ENCODE assay signal across 30 cellular contexts in genomic region chr6:111916747-111917146, GRCh38. TPM values are rescaled to one million over a fixed set of nuclear protein-coding genes. Genes with fewer than 3 reads are reported as not detected.
DNase-seq lines count a peak whose midpoint lies in the region; ATAC-seq, FAIRE-seq and TF ChIP-seq lines count a peak whose summit lies in the region.
"Had no signal": no experiment of that assay in that cellular context is flagged by ENCODE, and none has a peak within 500 bp of the region (broad histone marks: within the 10 kb centered on the region; RNA-seq: fewer than 3 reads in every experiment).

No MANE protein-coding gene starts in this region.

- TF ChIP-seq CTCF in bronchial epithelial cell (IDR thresholded peaks at IDR 0.05; ENCODE audit: insufficient read depth, low read length, severe bottlenecking), result no peak

- FAIRE-seq in bronchial epithelial cell (lab: Jason Lieb, UNC), result no peak
- FAIRE-seq: A204.1, GM12878, GM12892, GM18507 had no signal

- CTCF ChIA-PET in HEK293T (lab: Yijun Ruan, JAX), result interaction anchor here (0.5 kb wide), 1 partner anchor 165 kb away, joined by 3 read pairs; no protein-coding TSS in a partner anchor

- H3K9me3 ChIP-seq in T-helper 17 cell (ENCODE audit: control insufficient read depth, low read length, poor library complexity, severe bottlenecking), result no peaks in the 10 kb centered on the region
- H3K9me3 ChIP-seq: BE2C, BLaER1 had no signal

- H3K27me3 ChIP-seq in bronchial epithelial cell (ENCODE audit: control insufficient read depth, insufficient read depth, low read length), result no peaks in the 10 kb centered on the region
- H3K27me3 ChIP-seq: BE2C, BLaER1 had no signal

- H3K27me3 Mint-ChIP-seq in T-helper 17 cell, result no peaks in the 10 kb centered on the region
- H3K27me3 Mint-ChIP-seq: CD4-positive, alpha-beta memory T cell; CD8-positive, alpha-beta memory T cell had no signal

- POLR2A ChIA-PET in HEK293T (lab: Yijun Ruan, JAX), result no interaction called here

- DNase-seq in HEK293T (ENCODE audit: extremely low spot score), result no peak
- DNase-seq in T-helper 17 cell, result no peak
- DNase-seq in bronchial epithelial cell (ENCODE audit: low read depth), result peak; percentile 40
- peak; percentile 27 for DNase-seq in epithelial cell of prostate (ENCODE audit: low read depth, low spot score)
- no peak for DNase-seq in GM19238 (ENCODE audit: insufficient read length, low spot score)
- DNase-seq in iPS-NIHi7 (ENCODE audit: extremely low spot score), result no peak
- DNase-seq: 8988T; ACHN; BE2C; C1 segment of cervical spinal cord; CD4-positive, alpha-beta memory T cell; CD4-positive, CD25-positive, alpha-beta regulatory T cell; CD8-positive, alpha-beta memory T cell; COR-L47; DMS 273 treated with DMSO at 0.1 percent for 48 hours; DMS153; DMS53; DMS79; DND-41; EL; GDM1 had no signal

- H3K36me3 Mint-ChIP-seq in T-helper 17 cell (ENCODE audit: low read depth), result no peaks in the 10 kb centered on the region
- H3K36me3 Mint-ChIP-seq: CD14-positive monocyte; CD4-positive, alpha-beta memory T cell; CD4-positive, CD25-positive, alpha-beta regulatory T cell; CD8-positive, alpha-beta memory T cell had no signal

- no peak overlapping the region for H3K27ac Mint-ChIP-seq in T-helper 17 cell
- H3K27ac Mint-ChIP-seq: CD14-positive monocyte; CD4-positive, CD25-positive, alpha-beta regulatory T cell; CD8-positive, alpha-beta memory T cell had no signal

- H3K4me3 ChIP-seq in bronchial epithelial cell (ENCODE audit: low read depth, low read length), result no peak overlapping the region
- H3K4me3 ChIP-seq: BLaER1, GM12878 had no signal

- peak overlapping the region; percentile 1 for H3K4me3 Mint-ChIP-seq in T-helper 17 cell
- H3K4me3 Mint-ChIP-seq: CD14-positive monocyte; CD4-positive, alpha-beta memory T cell; CD4-positive, CD25-positive, alpha-beta regulatory T cell; CD8-positive, alpha-beta memory T cell had no signal

- peaks cover 2% of the 10 kb centered on the region for H3K4me1 Mint-ChIP-seq in T-helper 17 cell

- H3K27ac ChIP-seq in epithelial cell of prostate, result peak overlapping the region; percentile 19
- H3K27ac ChIP-seq: BLaER1 had no signal

- no peak for ATAC-seq in T-helper 17 cell
- no peak for ATAC-seq in GM19467 (IDR thresholded peaks at IDR 0.05; ENCODE audit: unreplicated experiment)
- no peak for ATAC-seq in GM21576 (IDR thresholded peaks at IDR 0.05; ENCODE audit: unreplicated experiment)
- ATAC-seq: GM12878 had no signal

- H3K36me3 ChIP-seq in bronchial epithelial cell (ENCODE audit: control insufficient read depth, insufficient read depth, low read length), result no peaks in the 10 kb centered on the region
- H3K36me3 ChIP-seq: BE2C, BLaER1 had no signal

TF ChIP-seq in HEK293T, 16 proteins besides CTCF, POLR2A, EP300 and RAD21:
- TF ChIP-seq, protein P1, sequence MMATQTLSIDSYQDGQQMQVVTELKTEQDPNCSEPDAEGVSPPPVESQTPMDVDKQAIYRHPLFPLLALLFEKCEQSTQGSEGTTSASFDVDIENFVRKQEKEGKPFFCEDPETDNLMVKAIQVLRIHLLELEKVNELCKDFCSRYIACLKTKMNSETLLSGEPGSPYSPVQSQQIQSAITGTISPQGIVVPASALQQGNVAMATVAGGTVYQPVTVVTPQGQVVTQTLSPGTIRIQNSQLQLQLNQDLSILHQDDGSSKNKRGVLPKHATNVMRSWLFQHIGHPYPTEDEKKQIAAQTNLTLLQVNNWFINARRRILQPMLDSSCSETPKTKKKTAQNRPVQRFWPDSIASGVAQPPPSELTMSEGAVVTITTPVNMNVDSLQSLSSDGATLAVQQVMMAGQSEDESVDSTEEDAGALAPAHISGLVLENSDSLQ (IDR thresholded peaks at IDR 0.05), result peak; percentile 6; the same call in 1 of the 2 replicates
- TF ChIP-seq HDGF (IDR thresholded peaks at IDR 0.05; ENCODE audit: borderline replicate concordance), result no peak

RNA-seq across cellular contexts. Expression of gene FYN, which starts 43.5 kb away (rescaled TPM):
- 100 to 1,000 TPM; 455 to 472 TPM for total RNA-seq in T-helper 17 cell
- total RNA-seq in bronchial epithelial cell, result 38.7 and 75.0 TPM in 2 replicates
- total RNA-seq: G401 had no signal

Comparison
In these comparisons a context has a peak if more than half of its experiments do, and no peak if none do; other contexts are left out.
1. DNase-seq: peak in bronchial epithelial cell (single experiment) and epithelial cell of prostate (single experiment); none in HEK293T (single experiment), T-helper 17 cell (0 of 3), GM19238 (single experiment) and iPS-NIHi7 (single experiment).